Comparison of ENCODE assay signal across 8 cellular contexts in genomic region chr9:76665966-76666365, GRCh38.
DNase-seq lines count a peak whose midpoint lies in the region; ATAC-seq, FAIRE-seq and TF ChIP-seq lines count a peak whose summit lies in the region.
"Not testable (repeated sequence)": the region's sequence is repeated elsewhere in the genome, so short reads cannot be mapped to it uniquely, and the experiment has no call there.

No MANE protein-coding gene starts in this region.

- peaks cover 14% of the 10 kb centered on the region for H3K4me1 Mint-ChIP-seq in progenitor cell of endocrine pancreas (ENCODE audit: low read depth)

- peak; percentile 34 for TF ChIP-seq CTCF in AG04450 (IDR thresholded peaks at IDR 0.05; ENCODE audit: low read depth, low read length)
- peak; percentile 36 for TF ChIP-seq CTCF in GM10248 (IDR thresholded peaks at IDR 0.05; ENCODE audit: control extremely low read depth, extremely low read depth, low read depth, missing control alignments)
- not testable (repeated sequence) for TF ChIP-seq CTCF in PC-3 (conservative IDR thresholded peaks at IDR 0.05; ENCODE audit: low read depth, low read length)
- peak; percentile 31 to 56 (median 45) for TF ChIP-seq CTCF in H1 (IDR thresholded peaks at IDR 0.05; ENCODE audit: control extremely low read depth in 1 of 3, insufficient read depth in 1 of 3, low read depth in 1 of 3, low read length in 3 of 3)
- peak; percentile 50 for TF ChIP-seq CTCF in hepatocyte (IDR thresholded peaks at IDR 0.05; ENCODE audit: poor library complexity)
- peak; percentile 60 for TF ChIP-seq CTCF in progenitor cell of endocrine pancreas (IDR thresholded peaks at IDR 0.05; ENCODE audit: unreplicated experiment)

- H3K27me3 ChIP-seq in AG04450 (ENCODE audit: control insufficient read depth, insufficient read depth, low read length); PC-3 (ENCODE audit: low read length); H1 (replicated peaks in 1 of 4; ENCODE audit: control insufficient read depth in 3 of 4, extremely low read depth in 1 of 4, insufficient read depth in 3 of 4, low read length in 3 of 4); hepatocyte: not testable (repeated sequence)

- H3F3A ChIP-seq in PC-3 (ENCODE audit: low read length, unreplicated experiment) = not testable (repeated sequence)

- TF ChIP-seq POLR2A in H1 (IDR thresholded peaks at IDR 0.05; ENCODE audit: control extremely low read depth in 1 of 2, low read depth in 2 of 2, low read length in 2 of 2) = not testable (repeated sequence)

- not testable (repeated sequence) for H2AK5ac ChIP-seq in H1 (ENCODE audit: low read depth, low read length)

- not testable (repeated sequence) for H2AFZ ChIP-seq in PC-3 (ENCODE audit: low read length); H1 (ENCODE audit: low read length); hepatocyte

- TF ChIP-seq EP300 in H1 (IDR thresholded peaks at IDR 0.05; ENCODE audit: borderline replicate concordance in 1 of 2, low read depth in 2 of 2, low read length in 2 of 2) = not testable (repeated sequence)

- H3K9me2 ChIP-seq in PC-3 (replicated peaks; ENCODE audit: low read length); hepatocyte (replicated peaks; ENCODE audit: insufficient read depth): not testable (repeated sequence)

- peak; percentile 61 for TF ChIP-seq RAD21 in H1 (IDR thresholded peaks at IDR 0.05 in 1 of 2, conservative IDR thresholded peaks at IDR 0.05 in 1 of 2; ENCODE audit: low read depth in 2 of 2, low read length in 2 of 2)

- not testable (repeated sequence) for ATAC-seq in PC-3

- not testable (repeated sequence) for H3K27ac Mint-ChIP-seq in progenitor cell of endocrine pancreas

- H2BK120ac ChIP-seq in H1 (replicated peaks; ENCODE audit: low read depth, low read length) = not testable (repeated sequence)

- H2BK12ac ChIP-seq in H1 (ENCODE audit: low read depth, low read length) = not testable (repeated sequence)

- not testable (repeated sequence) for H3K4me1 ChIP-seq in PC-3 (ENCODE audit: insufficient read depth, low read length); H1 (replicated peaks in 1 of 4; ENCODE audit: control insufficient read depth in 3 of 4, insufficient read depth in 4 of 4, low read length in 3 of 4); hepatocyte (ENCODE audit: insufficient read depth)

- H3K4me3 Mint-ChIP-seq in progenitor cell of endocrine pancreas (ENCODE audit: low read depth) = not testable (repeated sequence)

- not testable (repeated sequence) for H3K4me2 ChIP-seq in PC-3 (ENCODE audit: low read length); H1 (ENCODE audit: insufficient read depth in 1 of 2, low read depth in 2 of 2, low read length in 2 of 2); hepatocyte

- not testable (repeated sequence) for H3K56ac ChIP-seq in H1 (replicated peaks; ENCODE audit: insufficient read length, low read depth, low read length)

- H3K27ac ChIP-seq in AG04450 (ENCODE audit: low read depth, low read length); PC-3 (ENCODE audit: low read length); H1 (ENCODE audit: low read depth, low read length); hepatocyte: not testable (repeated sequence)

- H3K4me3 ChIP-seq in AG04450 (ENCODE audit: low read depth, low read length); PC-3 (ENCODE audit: low read length); H1 (ENCODE audit: extremely low read depth in 1 of 4, insufficient read depth in 2 of 4, low read depth in 3 of 4, low read length in 4 of 4); hepatocyte: not testable (repeated sequence)

- intact Hi-C loops in PC-3 (cut with micrococcal nuclease) = not testable (repeated sequence)

- not testable (repeated sequence) for H3K9me3 Mint-ChIP-seq in progenitor cell of endocrine pancreas (ENCODE audit: low read depth)

- H3K18ac ChIP-seq in H1 (ENCODE audit: extremely low read depth, low read length) = not testable (repeated sequence)

- not testable (repeated sequence) for H3K14ac ChIP-seq in H1 (ENCODE audit: insufficient read length)

- not testable (repeated sequence) for H4K91ac ChIP-seq in H1 (replicated peaks; ENCODE audit: insufficient read length, low read length)

- H2BK15ac ChIP-seq in H1 (ENCODE audit: low read length) = not testable (repeated sequence)

- POLR2A ChIA-PET in AG04450 (lab: Yijun Ruan, JAX); GM10248 (lab: Yijun Ruan, JAX); PC-3 (lab: Charles Lee; ENCODE audit: unreplicated experiment); H1 (lab: Charles Lee; ENCODE audit: partially characterized antibody): not testable (repeated sequence)

- H3K79me1 ChIP-seq in H1 (ENCODE audit: low read depth, low read length) = not testable (repeated sequence)

- not testable (repeated sequence) for H3K36me3 Mint-ChIP-seq in progenitor cell of endocrine pancreas (ENCODE audit: insufficient read depth)

- 80% methylated on average over 11 of the region's 11 CpGs; no CpG with 5 or more reads in 1 of the 2 experiments for WGBS in H1 (ENCODE audit: extremely low coverage in 1 of 2, insufficient coverage in 1 of 2, insufficient read length in 1 of 2, insufficient replicate concordance in 2 of 2, low coverage in 1 of 2, low lambda C conversion rate in 2 of 2, missing lambda C conversion rate in 1 of 2), 2 experiments
- whole genome bisulfite sequencing in hepatocyte (ENCODE audit: low lambda C conversion rate, missing lambda C conversion rate) = 51% methylated on average over 11 of the region's 11 CpGs

- H3K23me2 ChIP-seq in H1 (ENCODE audit: low read depth, low read length) = not testable (repeated sequence)

- not testable (repeated sequence) for FAIRE-seq in H1 (lab: Jason Lieb, UNC)

- H3K27me3 Mint-ChIP-seq in progenitor cell of endocrine pancreas = not testable (repeated sequence)

- not testable (repeated sequence) for BruUV-seq in PC-3 (replicated peaks; lab: Mats Ljungman, UMichigan)

- H3K4ac ChIP-seq in H1 (replicated peaks; ENCODE audit: insufficient read length, low read depth, low read length) = not testable (repeated sequence)

- not testable (repeated sequence) for H3K36me3 ChIP-seq in PC-3 (ENCODE audit: low read depth, low read length); H1 (ENCODE audit: control insufficient read depth in 2 of 4, insufficient read depth in 4 of 4, low read length in 3 of 4); hepatocyte (replicated peaks; ENCODE audit: insufficient read depth, low read depth)

- H3K23ac ChIP-seq in H1 (ENCODE audit: insufficient read length) = not testable (repeated sequence)

- H3K9ac ChIP-seq in PC-3 (ENCODE audit: low read length); H1 (replicated peaks in 1 of 4; ENCODE audit: extremely low read depth in 1 of 4, low read depth in 3 of 4, low read length in 3 of 4): not testable (repeated sequence)

- H2BK20ac ChIP-seq in H1 (ENCODE audit: low read length) = not testable (repeated sequence)

- not testable (repeated sequence) for H4K5ac ChIP-seq in H1 (ENCODE audit: insufficient read length, low read depth, low read length)

- not testable (repeated sequence) for H3K79me2 ChIP-seq in PC-3 (ENCODE audit: low read length); H1 (ENCODE audit: control insufficient read depth in 1 of 2, insufficient read depth in 2 of 2, low read length in 2 of 2); hepatocyte

- DNase-seq in AG04450 (ENCODE audit: low read depth, low spot score); GM10248 (ENCODE audit: extremely low spot score); progenitor cell of endocrine pancreas (ENCODE audit: low spot score, unreplicated experiment): not testable (repeated sequence)
- DNase-seq in Kasumi-1 (lab: John Stamatoyannopoulos, UW) (peak; percentile 25 to 33), PC-3 (peak; percentile 36), H1 (ENCODE audit: low read depth in 1 of 2, low spot score in 2 of 2) (peak; percentile 33 to 75), hepatocyte (ENCODE audit: low spot score) (peak; percentile 56)
- peak; percentile 19 to 44 for DNase-seq in activated CD4-positive, alpha-beta T cell treated with anti-CD3 and anti-CD28 coated beads, Interleukin-2, amount 50 U/mL, for 48 hours

- CTCF ChIA-PET in AG04450 (lab: Charles Lee) = interaction anchor here (0.7 kb wide), 1 partner anchor 12 kb away, joined by 3 read pairs; no protein-coding TSS in a partner anchor
- CTCF ChIA-PET in GM10248 (lab: Yijun Ruan, JAX) = interaction anchor here (0.6 to 3.7 kb wide), 5 partner anchors 15 to 333 kb away, joined by 3 to 42 read pairs (median 3); no protein-coding TSS in a partner anchor
- CTCF ChIA-PET in PC-3 (lab: Charles Lee) = interaction anchor here (0.6 kb wide), 1 partner anchor 181 kb away, joined by 11 read pairs; no protein-coding TSS in a partner anchor
- CTCF ChIA-PET in H1 (lab: Charles Lee; ENCODE audit: partially characterized antibody) = interaction anchor here (0.8 to 14.4 kb wide), 11 partner anchors 10 to 331 kb away, joined by 3 to 168 read pairs (median 4); partner anchors contain the start of gene GCNT1

- H2BK5ac ChIP-seq in H1 (ENCODE audit: low read depth, low read length) = not testable (repeated sequence)

- not testable (repeated sequence) for H4K8ac ChIP-seq in H1 (ENCODE audit: extremely low read depth, insufficient read depth, low read length)

- H3K9me3 ChIP-seq in AG04450 (ENCODE audit: control insufficient read depth, insufficient read depth, low read length); PC-3 (ENCODE audit: low read length); H1 (ENCODE audit: insufficient read depth in 2 of 2, low read depth in 1 of 2, low read length in 1 of 2); hepatocyte (ENCODE audit: low read depth): not testable (repeated sequence)

- not testable (repeated sequence) for H4K20me1 ChIP-seq in PC-3 (ENCODE audit: low read length); H1 (replicated peaks in 1 of 2; ENCODE audit: control insufficient read depth in 1 of 2, insufficient read depth in 2 of 2, low read length in 2 of 2); hepatocyte (ENCODE audit: insufficient read depth, poor library complexity, severe bottlenecking)
